Comparison of ENCODE assay signal across 27 cellular contexts in genomic region chr5:16192311-16192710, GRCh38. TPM values are rescaled to one million over a fixed set of nuclear protein-coding genes. Genes with fewer than 3 reads are reported as not detected.
DNase-seq lines count a peak whose midpoint lies in the region; TF ChIP-seq lines count a peak whose summit lies in the region.
"Had no signal": no experiment of that assay in that cellular context is flagged by ENCODE, and none has a peak within 500 bp of the region (broad histone marks: within the 10 kb centered on the region; RNA-seq: fewer than 3 reads in every experiment).

No MANE protein-coding gene starts in this region.

- H2AK5ac ChIP-seq in H9 (ENCODE audit: insufficient read length, low read length): no peak overlapping the region

- no peak overlapping the region for H4K8ac ChIP-seq in H9 (replicated peaks; ENCODE audit: insufficient read length, low read depth, low read length)

- H4K91ac ChIP-seq in H9 (ENCODE audit: insufficient read length, low read depth, low read length): no peak overlapping the region

- H3K18ac ChIP-seq in H9 (ENCODE audit: insufficient read length, low read depth, low read length): no peak overlapping the region

- TF ChIP-seq CTCF in GM12865 (IDR thresholded peaks at IDR 0.05; ENCODE audit: insufficient read depth, low read depth, low read length, missing control alignments) (no peak), H9 (conservative IDR thresholded peaks at IDR 0.05) (no peak), MM.1S (IDR thresholded peaks at IDR 0.05; ENCODE audit: low read length) (no peak), esophagus muscularis mucosa (IDR thresholded peaks at IDR 0.05) (no peak), sigmoid colon (IDR thresholded peaks at IDR 0.05) (no peak)

- intact Hi-C loops in esophagus muscularis mucosa (cut with DNase I) (no loop called here), sigmoid colon (cut with DNase I) (no loop called here)

- 0 out of 2 replicates have a peak, but pooled peaks cover 2% of the 10 kb centered on the region for H3K79me2 ChIP-seq in H9 (ENCODE audit: insufficient read depth, low read length)
- H3K79me2 ChIP-seq in MM.1S (ENCODE audit: low read length): no peaks in the 10 kb centered on the region

- no peak overlapping the region for H2BK20ac ChIP-seq in H9 (ENCODE audit: low read depth, low read length, poor library complexity, severe bottlenecking)

- H3K27ac Mint-ChIP-seq in H9: no peak overlapping the region; a peak in 1 of 7 replicates
- H3K27ac Mint-ChIP-seq: CD8-positive, alpha-beta memory T cell; GM23338 had no signal

- DNase-seq in GM12865 (ENCODE audit: low read depth) (peak; percentile 9), H9 (no peak), MM.1S (peak; percentile 61), esophagus muscularis mucosa (ENCODE audit: extremely low spot score) (peak; percentile 77), KBM-7 (no peak), sigmoid colon (no peak), LoVo (ENCODE audit: low spot score) (no peak)
- DNase-seq: AML-193; Calu3; CD8-positive, alpha-beta memory T cell; DMS153; NCI-H1092 treated with DMSO at 0.1 percent for 48 hours; NCI-H146; NCI-H2029; NCI-H2227 treated with DMSO at 0.1 percent for 48 hours; NCI-H510A; NK-92 treated with Interleukin-12 subunit alpha and Interleukin-12 subunit beta, amount 100 ng/mL, for 24 hours; T1000 had no signal

- H4K20me1 ChIP-seq in H9 (ENCODE audit: control insufficient read depth, insufficient read depth, insufficient read length): no peaks in the 10 kb centered on the region
- H4K20me1 ChIP-seq in MM.1S (ENCODE audit: insufficient read depth, low read length): no peaks in the 10 kb centered on the region

- no peak overlapping the region for H3K9ac ChIP-seq in H9 (ENCODE audit: extremely low read depth, insufficient read length, low read length)
- no peak overlapping the region for H3K9ac ChIP-seq in MM.1S (ENCODE audit: low read length)

- no peaks in the 10 kb centered on the region for H3K23me2 ChIP-seq in H9 (ENCODE audit: insufficient read length, low read depth, low read length, poor library complexity, severe bottlenecking)

- H3K4me3 ChIP-seq in GM12865 (ENCODE audit: low read depth, low read length) (no peak overlapping the region), MM.1S (ENCODE audit: low read length) (peak overlapping the region; percentile 12; the same call in 1 of the 2 replicates), esophagus muscularis mucosa (no peak overlapping the region), sigmoid colon (no peak overlapping the region)
- H3K4me3 ChIP-seq: GM23338 had no signal

- no peak overlapping the region for H3K23ac ChIP-seq in H9 (ENCODE audit: insufficient read length, low read depth, low read length)

- TF ChIP-seq EP300 in esophagus muscularis mucosa (IDR thresholded peaks at IDR 0.05) (no peak), sigmoid colon (IDR thresholded peaks at IDR 0.05) (no peak)

- no peak overlapping the region for H2BK120ac ChIP-seq in H9 (ENCODE audit: low read depth, low read length, poor library complexity, severe bottlenecking)

- H2BK15ac ChIP-seq in H9 (ENCODE audit: low read depth, low read length): no peak overlapping the region

- H3K27ac ChIP-seq in H9 (ENCODE audit: insufficient read length, low read depth, low read length) (no peak overlapping the region), MM.1S (ENCODE audit: low read length) (peak overlapping the region; percentile 10; the same call in 1 of the 2 replicates), esophagus muscularis mucosa (replicated peaks in 1 of 4) (no peak overlapping the region), sigmoid colon (no peak overlapping the region)
- H3K27ac ChIP-seq: C4-2B had no signal

- H3K4me1 ChIP-seq in H9 (ENCODE audit: insufficient read depth, low read length) (no peaks in the 10 kb centered on the region; the same call in 1 of the 2 replicates), MM.1S (ENCODE audit: low read length) (peaks cover 14% of the 10 kb centered on the region), esophagus muscularis mucosa (no peaks in the 10 kb centered on the region), sigmoid colon (no peaks in the 10 kb centered on the region)

- no peaks in the 10 kb centered on the region for H3K79me1 ChIP-seq in H9 (ENCODE audit: insufficient read depth, low read depth, low read length, poor library complexity, severe bottlenecking)

- H3K4me1 Mint-ChIP-seq in H9: peaks cover 5% of the 10 kb centered on the region in 2 experiments
- H3K4me1 Mint-ChIP-seq: CD8-positive, alpha-beta memory T cell had no signal

- H3K27me3 Mint-ChIP-seq in H9 (ENCODE audit: low read depth): peaks cover 2% of the 10 kb centered on the region
- H3K27me3 Mint-ChIP-seq: CD8-positive, alpha-beta memory T cell had no signal

- no peaks in the 10 kb centered on the region for H3K9me2 ChIP-seq in MM.1S (replicated peaks; ENCODE audit: insufficient read depth, low read length)

- in situ Hi-C loops in KBM-7 (cut with MboI; ENCODE audit: low pct_unique_long_range_greater_than_20kb, low sequenced_read_pairs): no loop called here

- H3K4ac ChIP-seq in H9 (ENCODE audit: low read depth, low read length): no peak overlapping the region

- peaks cover 6 to 13% of the 10 kb centered on the region in 2 experiments for H3K9me3 Mint-ChIP-seq in H9

- H3T11ph ChIP-seq in H9 (ENCODE audit: low read length): no peak overlapping the region

- no CpG with 5 or more reads among the region's 5 CpGs for WGBS in H9 (ENCODE audit: extremely low coverage, insufficient read length, low lambda C conversion rate)
- WGBS in esophagus muscularis mucosa: 69% methylated on average over 5 of the region's 5 CpGs
- WGBS in sigmoid colon, 2 donors: 68 to 85% methylated on average over 5 of the region's 5 CpGs

- no peak overlapping the region for H2BK5ac ChIP-seq in H9 (ENCODE audit: insufficient read length, low read length)

- peaks cover 1% of the 10 kb centered on the region for H3K9me3 ChIP-seq in H9 (ENCODE audit: control insufficient read depth, low read depth, low read length)
- no peaks in the 10 kb centered on the region for H3K9me3 ChIP-seq in MM.1S (replicated peaks; ENCODE audit: insufficient read depth, low read length)
- peaks cover 0 to 2% (median under 1%) of the 10 kb centered on the region in 4 donors for H3K9me3 ChIP-seq in esophagus muscularis mucosa
- peaks cover 0 to 3% (median 0%) of the 10 kb centered on the region in 4 donors for H3K9me3 ChIP-seq in sigmoid colon

- no peak for TF ChIP-seq POLR2A in esophagus muscularis mucosa (IDR thresholded peaks at IDR 0.05; ENCODE audit: low read depth)
- TF ChIP-seq POLR2A in sigmoid colon (IDR thresholded peaks at IDR 0.05): no peak

- H3F3A ChIP-seq in MM.1S (ENCODE audit: insufficient read depth, low read length): no peaks in the 10 kb centered on the region

- no peak overlapping the region for H4K5ac ChIP-seq in H9 (ENCODE audit: insufficient read length, low read depth, low read length)

- H3K56ac ChIP-seq in H9 (ENCODE audit: insufficient read length, low read depth, low read length): no peak overlapping the region

- H3K14ac ChIP-seq in H9 (ENCODE audit: insufficient read depth, low read length): peak overlapping the region; percentile 8; the same call in 1 of the 2 replicates

- no peak overlapping the region for H3K4me3 Mint-ChIP-seq in H9
- H3K4me3 Mint-ChIP-seq: CD8-positive, alpha-beta memory T cell; GM23338 had no signal

- H3K36me3 Mint-ChIP-seq in H9 (ENCODE audit: insufficient read depth in 1 of 3, low read depth in 3 of 3): peaks cover 0 to 12% (median 2%) of the 10 kb centered on the region in 3 experiments; a peak in 5 of 7 replicates
- H3K36me3 Mint-ChIP-seq: CD8-positive, alpha-beta memory T cell had no signal

- H3K36me3 ChIP-seq in MM.1S (replicated peaks; ENCODE audit: insufficient read depth, low read length) (no peaks in the 10 kb centered on the region), esophagus muscularis mucosa (no peaks in the 10 kb centered on the region), sigmoid colon (no peaks in the 10 kb centered on the region)

- H2AFZ ChIP-seq in H9 (ENCODE audit: low read length) (no peak overlapping the region), MM.1S (ENCODE audit: low read length) (peak overlapping the region; percentile 30; the same call in 1 of the 2 replicates)
- H2AFZ ChIP-seq: GM23338 had no signal

- H2BK12ac ChIP-seq in H9 (ENCODE audit: insufficient read length, low read depth, low read length): no peak overlapping the region

- no peaks in the 10 kb centered on the region for H3K27me3 ChIP-seq in H9 (ENCODE audit: insufficient read depth, low read length)
- H3K27me3 ChIP-seq in MM.1S (replicated peaks; ENCODE audit: insufficient read depth, low read length): no peaks in the 10 kb centered on the region
- no peaks in the 10 kb centered on the region for H3K27me3 ChIP-seq in esophagus muscularis mucosa
- H3K27me3 ChIP-seq in sigmoid colon: no peaks in the 10 kb centered on the region

- H3K4me2 ChIP-seq in H9 (ENCODE audit: insufficient read depth, insufficient read length, low read length) (no peak overlapping the region), MM.1S (ENCODE audit: low read depth, low read length) (peak overlapping the region; percentile 10; the same call in 1 of the 2 replicates)
- H3K4me2 ChIP-seq: GM23338 had no signal

RNA-seq across cellular contexts. Expression of gene MARCHF11, which starts 12.7 kb away (rescaled TPM):
- total RNA-seq in H9 (2021): 0.31 and 0.37 TPM in 2 replicates
- total RNA-seq in esophagus muscularis mucosa: under 1 TPM in 1 of 4 donors, not detected in 3; 0.42 TPM
- not detected for total RNA-seq in sigmoid colon
- polyA plus RNA-seq in sigmoid colon: not detected
- total RNA-seq: A172; Calu3; CD8-positive, alpha-beta memory T cell; G401; HT1080; OCI-LY7; SK-MEL-5; T-helper 1 cell treated with Interleukin-12 subunit alpha and Interleukin-12 subunit beta and Interleukin-4 antibody, amounts not matched to agents 30 ng/mL and 1 ng/mL, for 36 hours had no signal
- polyA plus RNA-seq: AG04450; CD8-positive, alpha-beta memory T cell had no signal

Comparison
In these comparisons a context has a peak if more than half of its experiments do, and no peak if none do; other contexts are left out.
1. DNase-seq: peak in GM12865 (single experiment), MM.1S (single experiment) and esophagus muscularis mucosa (single experiment); none in H9 (single experiment), KBM-7 (single experiment), sigmoid colon (single experiment) and LoVo (single experiment).